Comparison of ENCODE assay signal across 10 cellular contexts in the genomic region with DNA sequence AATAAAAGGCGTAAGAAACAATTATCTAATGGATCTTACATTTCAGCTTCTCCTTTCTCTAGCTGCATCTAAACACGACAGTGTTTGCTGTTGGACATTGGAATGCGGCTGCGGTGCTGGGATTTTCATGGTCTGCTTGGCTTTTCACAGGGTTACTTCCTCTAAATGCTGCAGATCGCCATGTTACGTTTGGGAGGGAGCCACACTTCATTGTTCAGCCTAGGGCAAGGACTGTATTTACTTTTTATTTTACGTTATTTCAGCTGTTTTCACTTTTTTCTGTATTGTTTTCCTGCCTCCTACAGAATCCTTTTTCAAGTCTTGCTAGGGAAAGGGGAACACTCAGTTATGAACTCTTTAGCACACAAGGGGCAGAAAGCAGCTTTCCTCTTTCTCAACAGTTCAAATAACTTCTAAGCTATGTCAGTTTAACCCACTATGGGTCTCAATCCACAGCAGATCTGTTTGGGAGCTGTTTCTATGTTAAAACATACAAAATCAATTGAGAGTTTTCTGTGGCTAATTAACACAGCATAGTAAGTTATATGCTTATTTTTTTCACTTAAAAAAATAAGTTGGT.
A peak's percentile ranks its signal among the peaks of the same experiment; 100 is the strongest.
DNase-seq lines count a peak whose midpoint lies in the region; ATAC-seq and TF ChIP-seq lines count a peak whose summit lies in the region.
"Had no signal": no experiment of that assay in that cellular context is flagged by ENCODE, and none has a peak within 500 bp of the region (broad histone marks: within the 10 kb centered on the region; RNA-seq: fewer than 3 reads in every experiment).

No MANE protein-coding gene starts in this region.

- intact Hi-C loops in right cardiac atrium (cut with DNase I): no loop called here

- H3K9me3 Mint-ChIP-seq in GM23338 (peaks cover under 1% of the 10 kb centered on the region; the same call in 1 of the 3 replicates), brain (peaks cover under 1 to 2% (median 1%) of the 10 kb centered on the region in 5 experiments)

- H3K27ac ChIP-seq in GM23338 (ENCODE audit: low read depth) (no peak overlapping the region), right cardiac atrium (ENCODE audit: low read length) (no peak overlapping the region)

- H3K4me3 Mint-ChIP-seq in GM23338: no peak overlapping the region
- peak overlapping the region; percentile 68 to 78 (median 71) for H3K4me3 Mint-ChIP-seq in brain

- no peaks in the 10 kb centered on the region for H4K20me1 ChIP-seq in GM23338 (replicated peaks; ENCODE audit: insufficient read depth)

- DNase-seq in GM23338 (ENCODE audit: low spot score): peak; percentile 51
- DNase-seq in right cardiac atrium: peak in 2 of 3 donors; percentile 17 to 47
- peak; percentile 20 for DNase-seq in pulmonary artery endothelial cell (ENCODE audit: low read depth, low spot score)
- no peak for DNase-seq in ureter (ENCODE audit: low spot score)
- DNase-seq: cerebellar nuclear complex, occipital lobe had no signal

- H3F3A ChIP-seq in GM23338 (replicated peaks; ENCODE audit: low read depth): no peaks in the 10 kb centered on the region

- H3K79me2 ChIP-seq in GM23338 (replicated peaks; ENCODE audit: insufficient read depth): no peaks in the 10 kb centered on the region

- no peak for TF ChIP-seq CTCF in GM23338 (conservative IDR thresholded peaks at IDR 0.05; ENCODE audit: low read depth in 2 of 2)
- no peak for TF ChIP-seq CTCF in brain (conservative IDR thresholded peaks at IDR 0.05)

- H3K36me3 ChIP-seq in GM23338 (ENCODE audit: insufficient read depth): no peaks in the 10 kb centered on the region

- no peaks in the 10 kb centered on the region for H3K9me2 ChIP-seq in GM23338 (ENCODE audit: insufficient read depth)

- H3K27ac Mint-ChIP-seq in GM23338 (peak overlapping the region; percentile 47; the same call in 1 of the 2 replicates), brain (peak overlapping the region; percentile 80 to 95 (median 87))

- no peaks in the 10 kb centered on the region for H3K9me3 ChIP-seq in right cardiac atrium (ENCODE audit: control insufficient read depth, low read length)

- H2AFZ ChIP-seq in GM23338: no peak overlapping the region

- WGBS in right cardiac atrium: 27% methylated on average over 7 of the region's 7 CpGs

- H3K27me3 ChIP-seq in GM23338 (ENCODE audit: insufficient read depth): no peaks in the 10 kb centered on the region
- H3K27me3 ChIP-seq in right cardiac atrium (ENCODE audit: control insufficient read depth, insufficient read depth): no peaks in the 10 kb centered on the region

- H3K4me1 Mint-ChIP-seq in GM23338: peaks cover 27% of the 10 kb centered on the region
- H3K4me1 Mint-ChIP-seq in brain: peaks cover 73% of the 10 kb centered on the region

- H3K4me1 ChIP-seq in GM23338 (ENCODE audit: insufficient read depth): peaks cover 25% of the 10 kb centered on the region
- H3K4me1 ChIP-seq in right cardiac atrium (ENCODE audit: control insufficient read depth, insufficient read depth, low read length): peaks cover 2% of the 10 kb centered on the region

- no peak overlapping the region for H3K4me2 ChIP-seq in GM23338

- peak; percentile 70 for ATAC-seq in GM23338
- peak; percentile 51 to 79 for ATAC-seq in right cardiac atrium
- no peak for ATAC-seq in HG02970 (IDR thresholded peaks at IDR 0.05; ENCODE audit: low FRiP score, unreplicated experiment)
- ATAC-seq in HG03469 (IDR thresholded peaks at IDR 0.05; ENCODE audit: unreplicated experiment): no peak
- no peak for ATAC-seq in GM19452 (IDR thresholded peaks at IDR 0.05; ENCODE audit: unreplicated experiment)

- H3K4me3 ChIP-seq in GM23338: no peak overlapping the region
- H3K4me3 ChIP-seq in right cardiac atrium (ENCODE audit: low read length): no peak overlapping the region

- H3K36me3 Mint-ChIP-seq in GM23338 (ENCODE audit: low read depth) (no peaks in the 10 kb centered on the region), brain (peaks cover 31% of the 10 kb centered on the region)

- peaks cover 2% of the 10 kb centered on the region for H3K27me3 Mint-ChIP-seq in GM23338 (ENCODE audit: insufficient read depth, low read depth, poor library complexity)
- peaks cover 2% of the 10 kb centered on the region for H3K27me3 Mint-ChIP-seq in brain

TF ChIP-seq in GM23338, 12 proteins besides CTCF, POLR2A, EP300 and RAD21:
- TF ChIP-seq POLR2AphosphoS5 (IDR thresholded peaks at IDR 0.05; ENCODE audit: low read depth) (no peak), CREB1 (CRISPR knock-in tag; IDR thresholded peaks at IDR 0.05; ENCODE audit: low read depth) (no peak), NANOG (IDR thresholded peaks at IDR 0.05; ENCODE audit: borderline replicate concordance) (no peak), EZH2 (IDR thresholded peaks at IDR 0.05; ENCODE audit: low read depth, unreplicated experiment) (no peak), JUNB (IDR thresholded peaks at IDR 0.05; ENCODE audit: unreplicated experiment) (no peak)
TF ChIP-seq in GM23338: peak in this region for 0.

Comparison
In these comparisons a context has a peak if more than half of its experiments do, and no peak if none do; other contexts are left out.
1. ATAC-seq: peak in GM23338 (single experiment) and right cardiac atrium (2 of 2); none in HG02970 (single experiment), HG03469 (single experiment) and GM19452 (single experiment).